ENCODE assay signal across 8 cellular contexts in the genomic region with DNA sequence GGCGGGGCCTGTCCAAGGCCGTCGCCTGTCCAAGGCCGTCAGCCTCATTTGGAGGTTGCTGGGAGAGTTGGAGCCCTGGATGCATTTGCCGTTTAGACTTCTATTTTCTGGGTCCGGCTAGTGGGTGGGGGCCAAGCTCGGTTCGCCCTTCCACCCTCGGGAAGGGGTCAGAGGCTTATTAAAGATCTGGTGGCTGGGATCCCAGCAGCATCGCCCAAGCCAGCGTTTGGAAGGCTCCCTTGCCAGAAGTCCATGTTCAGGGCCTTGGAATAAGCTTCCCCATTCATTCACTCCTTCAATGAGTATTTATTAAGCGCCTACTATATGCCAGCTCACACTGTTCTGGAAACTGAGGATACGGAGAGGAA. TPM values are rescaled to one million over a fixed set of nuclear protein-coding genes. Genes with fewer than 3 reads are reported as not detected.
DNase-seq lines count a peak whose midpoint lies in the region; ATAC-seq and TF ChIP-seq lines count a peak whose summit lies in the region.

No MANE protein-coding gene starts in this region.

- H3K36me3 ChIP-seq in heart left ventricle (no peaks in the 10 kb centered on the region), right atrium auricular region (no peaks in the 10 kb centered on the region), mesodermal cell (ENCODE audit: control insufficient read depth, insufficient read depth, low read length) (no peaks in the 10 kb centered on the region), urinary bladder (ENCODE audit: insufficient read depth) (no peaks in the 10 kb centered on the region)

- 14 to 39% (median 17%) methylated on average over 5 to 13 of the region's 13 CpGs for WGBS in heart left ventricle, 4 donors
- 20 to 24% methylated on average over 11 of the region's 13 CpGs for WGBS in mesodermal cell (ENCODE audit: insufficient coverage in 2 of 2), 2 experiments
- WGBS in urinary bladder, result 13% methylated on average over 13 of the region's 13 CpGs

- H3K4me1 ChIP-seq in heart left ventricle, result peaks cover 0 to 32% (median 0%) of the 10 kb centered on the region in 12 donors
- H3K4me1 ChIP-seq in right atrium auricular region, result peaks cover 0 to 14% of the 10 kb centered on the region in 2 donors
- peaks cover 4% of the 10 kb centered on the region for H3K4me1 ChIP-seq in mesodermal cell (ENCODE audit: control insufficient read depth, insufficient read depth, low read length, poor library complexity, severe bottlenecking)
- no peaks in the 10 kb centered on the region for H3K4me1 ChIP-seq in urinary bladder (ENCODE audit: insufficient read depth)

- intact Hi-C loops in heart left ventricle (cut with DNase I), result no loop called here

- TF ChIP-seq POLR2A in heart left ventricle (IDR thresholded peaks at IDR 0.05), result no peak

- in situ Hi-C loops in astrocyte of the spinal cord (cut with HindIII; ENCODE audit: low sequenced_read_pairs), result no loop called here

- DNase-seq in heart left ventricle (no peak), right atrium auricular region (ENCODE audit: low spot score) (no peak), astrocyte of the spinal cord (ENCODE audit: low read depth, low spot score) (peak; percentile 21), NCI-H146 treated with DMSO at 0.1 percent for 48 hours (lab: John Stamatoyannopoulos, UW; ENCODE audit: unreplicated experiment) (no peak)

- ATAC-seq in heart left ventricle, result no peak
- no peak for ATAC-seq in GM21367 (IDR thresholded peaks at IDR 0.05; ENCODE audit: unreplicated experiment)
- ATAC-seq in GM18519 (IDR thresholded peaks at IDR 0.05; ENCODE audit: low FRiP score, unreplicated experiment), result no peak

- TF ChIP-seq CTCF in heart left ventricle (IDR thresholded peaks at IDR 0.05) (no peak), right atrium auricular region (IDR thresholded peaks at IDR 0.05) (no peak), astrocyte of the spinal cord (IDR thresholded peaks at IDR 0.05; ENCODE audit: low read depth, low read length) (no peak)

- H3K9me3 ChIP-seq in heart left ventricle, result no peaks in the 10 kb centered on the region
- H3K9me3 ChIP-seq in right atrium auricular region, result no peaks in the 10 kb centered on the region
- no peaks in the 10 kb centered on the region for H3K9me3 ChIP-seq in mesodermal cell (ENCODE audit: control insufficient read depth, low read length)

- peak overlapping the region in 1 of 12 donors; percentile 87 for H3K27ac ChIP-seq in heart left ventricle
- no peak overlapping the region for H3K27ac ChIP-seq in right atrium auricular region
- no peak overlapping the region for H3K27ac ChIP-seq in mesodermal cell (ENCODE audit: low read depth, low read length, severe bottlenecking)
- H3K27ac ChIP-seq in urinary bladder (ENCODE audit: low read depth), result no peak overlapping the region

- H3K4me3 ChIP-seq in heart left ventricle (peak overlapping the region in 9 of 12 donors; percentile 15 to 81 (median 57)), right atrium auricular region (peak overlapping the region in 1 of 2 donors; percentile 60), astrocyte of the spinal cord (ENCODE audit: low read depth, low read length) (peak overlapping the region; percentile 62), mesodermal cell (ENCODE audit: extremely low read depth, insufficient read depth, low read length, poor library complexity, severe bottlenecking) (peak overlapping the region; percentile 53), urinary bladder (ENCODE audit: low read depth, low read length) (peak overlapping the region; percentile 72)

- H3K27me3 ChIP-seq in heart left ventricle, result peaks cover 0 to 43% (median 24%) of the 10 kb centered on the region in 9 donors
- H3K27me3 ChIP-seq in right atrium auricular region, result no peaks in the 10 kb centered on the region

RNA-seq across cellular contexts. Expression of gene DOCK10, which starts 0.5 kb away (rescaled TPM):
- 10 to 100 TPM in 1 of 9 donors, 1 to 10 TPM in 7, under 1 TPM in 1; 0.31 to 28.6 (median 2.1) TPM for total RNA-seq in heart left ventricle
- 1 to 10 TPM; 1.0 to 2.0 TPM for polyA plus RNA-seq in heart left ventricle
- total RNA-seq in right atrium auricular region, result 1 to 10 TPM in 1 of 2 donors, under 1 TPM in 1; 0.93 to 2.0 TPM
- 3.9 TPM for polyA plus RNA-seq in mesodermal cell (2013, experiment 1 of 2)
- 2.2 TPM for polyA plus RNA-seq in mesodermal cell (2013, experiment 2 of 2)
- total RNA-seq in urinary bladder, result 41.2 TPM
- 3.8 TPM for polyA plus RNA-seq in urinary bladder
